Comparison of ENCODE assay signal across 1 cellular context in the genomic region with DNA sequence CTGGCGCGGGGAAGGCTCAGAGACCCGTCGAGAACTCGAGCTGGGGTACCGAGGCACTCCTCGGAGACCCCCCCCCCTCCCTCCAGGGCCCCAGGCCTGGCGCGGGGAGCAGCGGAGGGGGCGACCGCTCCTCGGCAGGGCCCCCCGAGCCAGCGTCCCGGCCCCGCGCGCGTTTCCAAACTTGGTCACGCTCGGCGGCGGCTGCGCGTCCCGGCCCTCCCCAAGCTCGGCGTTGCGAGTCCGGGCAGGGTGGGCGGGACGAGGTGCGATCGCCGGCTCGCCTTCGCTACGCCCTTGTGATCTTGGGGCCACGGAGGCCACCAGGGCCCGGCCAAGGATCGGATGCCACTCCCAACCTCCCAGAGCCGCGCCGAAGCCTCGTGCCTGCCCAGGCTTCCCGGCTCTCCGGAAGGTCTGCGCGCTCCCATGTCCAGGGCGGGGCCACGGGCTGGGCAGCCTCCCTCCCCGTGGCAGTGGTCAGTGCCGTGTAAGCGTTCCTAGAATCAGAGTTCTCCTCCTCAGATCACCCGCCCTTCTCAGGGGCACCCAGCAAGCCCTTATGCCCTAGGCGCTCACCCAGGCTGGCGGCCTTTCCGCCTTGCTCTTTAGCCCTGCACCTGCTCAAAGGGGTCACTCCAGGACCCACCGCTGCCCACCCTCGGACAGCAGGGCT.
TF ChIP-seq lines count a peak whose summit lies in the region.

No MANE protein-coding gene starts in this region.

TF ChIP-seq in HepG2, 621 proteins besides CTCF, POLR2A, EP300 and RAD21 (continued from another document and continues in another):
- TF ChIP-seq ZNF34 (CRISPR knock-in tag; IDR thresholded peaks at IDR 0.05; ENCODE audit: borderline replicate concordance), result 0 out of 2 replicates have a peak, but pooled peaks have one; percentile 5
- TF ChIP-seq ZNF607 (CRISPR knock-in tag; IDR thresholded peaks at IDR 0.05; ENCODE audit: borderline replicate concordance), result peak; percentile 74
- TF ChIP-seq, protein P1, sequence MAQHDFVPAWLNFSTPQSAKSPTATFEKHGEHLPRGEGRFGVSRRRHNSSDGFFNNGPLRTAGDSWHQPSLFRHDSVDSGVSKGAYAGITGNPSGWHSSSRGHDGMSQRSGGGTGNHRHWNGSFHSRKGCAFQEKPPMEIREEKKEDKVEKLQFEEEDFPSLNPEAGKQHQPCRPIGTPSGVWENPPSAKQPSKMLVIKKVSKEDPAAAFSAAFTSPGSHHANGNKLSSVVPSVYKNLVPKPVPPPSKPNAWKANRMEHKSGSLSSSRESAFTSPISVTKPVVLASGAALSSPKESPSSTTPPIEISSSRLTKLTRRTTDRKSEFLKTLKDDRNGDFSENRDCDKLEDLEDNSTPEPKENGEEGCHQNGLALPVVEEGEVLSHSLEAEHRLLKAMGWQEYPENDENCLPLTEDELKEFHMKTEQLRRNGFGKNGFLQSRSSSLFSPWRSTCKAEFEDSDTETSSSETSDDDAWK (CRISPR knock-in tag; IDR thresholded peaks at IDR 0.05), result no peak
- TF ChIP-seq ZBTB34 (CRISPR knock-in tag; IDR thresholded peaks at IDR 0.05), result 0 out of 2 replicates have a peak, but pooled peaks have one; percentile 29
- TF ChIP-seq, protein P2, sequence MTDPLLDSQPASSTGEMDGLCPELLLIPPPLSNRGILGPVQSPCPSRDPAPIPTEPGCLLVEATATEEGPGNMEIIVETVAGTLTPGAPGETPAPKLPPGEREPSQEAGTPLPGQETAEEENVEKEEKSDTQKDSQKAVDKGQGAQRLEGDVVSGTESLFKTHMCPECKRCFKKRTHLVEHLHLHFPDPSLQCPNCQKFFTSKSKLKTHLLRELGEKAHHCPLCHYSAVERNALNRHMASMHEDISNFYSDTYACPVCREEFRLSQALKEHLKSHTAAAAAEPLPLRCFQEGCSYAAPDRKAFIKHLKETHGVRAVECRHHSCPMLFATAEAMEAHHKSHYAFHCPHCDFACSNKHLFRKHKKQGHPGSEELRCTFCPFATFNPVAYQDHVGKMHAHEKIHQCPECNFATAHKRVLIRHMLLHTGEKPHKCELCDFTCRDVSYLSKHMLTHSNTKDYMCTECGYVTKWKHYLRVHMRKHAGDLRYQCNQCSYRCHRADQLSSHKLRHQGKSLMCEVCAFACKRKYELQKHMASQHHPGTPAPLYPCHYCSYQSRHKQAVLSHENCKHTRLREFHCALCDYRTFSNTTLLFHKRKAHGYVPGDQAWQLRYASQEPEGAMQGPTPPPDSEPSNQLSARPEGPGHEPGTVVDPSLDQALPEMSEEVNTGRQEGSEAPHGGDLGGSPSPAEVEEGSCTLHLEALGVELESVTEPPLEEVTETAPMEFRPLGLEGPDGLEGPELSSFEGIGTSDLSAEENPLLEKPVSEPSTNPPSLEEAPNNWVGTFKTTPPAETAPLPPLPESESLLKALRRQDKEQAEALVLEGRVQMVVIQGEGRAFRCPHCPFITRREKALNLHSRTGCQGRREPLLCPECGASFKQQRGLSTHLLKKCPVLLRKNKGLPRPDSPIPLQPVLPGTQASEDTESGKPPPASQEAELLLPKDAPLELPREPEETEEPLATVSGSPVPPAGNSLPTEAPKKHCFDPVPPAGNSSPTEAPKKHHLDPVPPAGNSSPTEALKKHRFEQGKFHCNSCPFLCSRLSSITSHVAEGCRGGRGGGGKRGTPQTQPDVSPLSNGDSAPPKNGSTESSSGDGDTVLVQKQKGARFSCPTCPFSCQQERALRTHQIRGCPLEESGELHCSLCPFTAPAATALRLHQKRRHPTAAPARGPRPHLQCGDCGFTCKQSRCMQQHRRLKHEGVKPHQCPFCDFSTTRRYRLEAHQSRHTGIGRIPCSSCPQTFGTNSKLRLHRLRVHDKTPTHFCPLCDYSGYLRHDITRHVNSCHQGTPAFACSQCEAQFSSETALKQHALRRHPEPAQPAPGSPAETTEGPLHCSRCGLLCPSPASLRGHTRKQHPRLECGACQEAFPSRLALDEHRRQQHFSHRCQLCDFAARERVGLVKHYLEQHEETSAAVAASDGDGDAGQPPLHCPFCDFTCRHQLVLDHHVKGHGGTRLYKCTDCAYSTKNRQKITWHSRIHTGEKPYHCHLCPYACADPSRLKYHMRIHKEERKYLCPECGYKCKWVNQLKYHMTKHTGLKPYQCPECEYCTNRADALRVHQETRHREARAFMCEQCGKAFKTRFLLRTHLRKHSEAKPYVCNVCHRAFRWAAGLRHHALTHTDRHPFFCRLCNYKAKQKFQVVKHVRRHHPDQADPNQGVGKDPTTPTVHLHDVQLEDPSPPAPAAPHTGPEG (CRISPR knock-in tag; IDR thresholded peaks at IDR 0.05), result peak; percentile 94
- TF ChIP-seq HBP1 (CRISPR knock-in tag; IDR thresholded peaks at IDR 0.05; ENCODE audit: low read depth), result no peak; the same call in 1 of the 2 replicates
- TF ChIP-seq, protein P3, sequence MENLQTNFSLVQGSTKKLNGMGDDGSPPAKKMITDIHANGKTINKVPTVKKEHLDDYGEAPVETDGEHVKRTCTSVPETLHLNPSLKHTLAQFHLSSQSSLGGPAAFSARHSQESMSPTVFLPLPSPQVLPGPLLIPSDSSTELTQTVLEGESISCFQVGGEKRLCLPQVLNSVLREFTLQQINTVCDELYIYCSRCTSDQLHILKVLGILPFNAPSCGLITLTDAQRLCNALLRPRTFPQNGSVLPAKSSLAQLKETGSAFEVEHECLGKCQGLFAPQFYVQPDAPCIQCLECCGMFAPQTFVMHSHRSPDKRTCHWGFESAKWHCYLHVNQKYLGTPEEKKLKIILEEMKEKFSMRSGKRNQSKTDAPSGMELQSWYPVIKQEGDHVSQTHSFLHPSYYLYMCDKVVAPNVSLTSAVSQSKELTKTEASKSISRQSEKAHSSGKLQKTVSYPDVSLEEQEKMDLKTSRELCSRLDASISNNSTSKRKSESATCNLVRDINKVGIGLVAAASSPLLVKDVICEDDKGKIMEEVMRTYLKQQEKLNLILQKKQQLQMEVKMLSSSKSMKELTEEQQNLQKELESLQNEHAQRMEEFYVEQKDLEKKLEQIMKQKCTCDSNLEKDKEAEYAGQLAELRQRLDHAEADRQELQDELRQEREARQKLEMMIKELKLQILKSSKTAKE (CRISPR knock-in tag; IDR thresholded peaks at IDR 0.05; ENCODE audit: borderline replicate concordance), result no peak; the same call in 1 of the 2 replicates
- 0 out of 2 replicates have a peak, but pooled peaks have one; percentile 20 for TF ChIP-seq ZBTB21 (CRISPR knock-in tag; IDR thresholded peaks at IDR 0.05)
- TF ChIP-seq CAMTA2 (CRISPR knock-in tag; IDR thresholded peaks at IDR 0.05; ENCODE audit: borderline replicate concordance), result no peak
- TF ChIP-seq TEAD2 (CRISPR knock-in tag; IDR thresholded peaks at IDR 0.05), result peak; percentile 26; the same call in 1 of the 2 replicates
- TF ChIP-seq MEF2D (CRISPR knock-in tag; IDR thresholded peaks at IDR 0.05), result peak; percentile 61; the same call in 1 of the 2 replicates
- TF ChIP-seq ZNF609 (CRISPR knock-in tag; IDR thresholded peaks at IDR 0.05; ENCODE audit: borderline replicate concordance), result peak; percentile 70
- TF ChIP-seq, protein P4, sequence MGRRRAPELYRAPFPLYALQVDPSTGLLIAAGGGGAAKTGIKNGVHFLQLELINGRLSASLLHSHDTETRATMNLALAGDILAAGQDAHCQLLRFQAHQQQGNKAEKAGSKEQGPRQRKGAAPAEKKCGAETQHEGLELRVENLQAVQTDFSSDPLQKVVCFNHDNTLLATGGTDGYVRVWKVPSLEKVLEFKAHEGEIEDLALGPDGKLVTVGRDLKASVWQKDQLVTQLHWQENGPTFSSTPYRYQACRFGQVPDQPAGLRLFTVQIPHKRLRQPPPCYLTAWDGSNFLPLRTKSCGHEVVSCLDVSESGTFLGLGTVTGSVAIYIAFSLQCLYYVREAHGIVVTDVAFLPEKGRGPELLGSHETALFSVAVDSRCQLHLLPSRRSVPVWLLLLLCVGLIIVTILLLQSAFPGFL (CRISPR knock-in tag; IDR thresholded peaks at IDR 0.05), result peak; percentile 86; the same call in 1 of the 2 replicates
- TF ChIP-seq ZNF558 (CRISPR knock-in tag; IDR thresholded peaks at IDR 0.05; ENCODE audit: borderline replicate concordance), result peak; percentile 90; the same call in 1 of the 2 replicates
- TF ChIP-seq NFE2L2 (IDR thresholded peaks at IDR 0.05; ENCODE audit: low read length), result no peak
- TF ChIP-seq EHMT2 (IDR thresholded peaks at IDR 0.05; ENCODE audit: borderline replicate concordance, low read depth, low read length), result no peak
- no peak for TF ChIP-seq PHF5A (CRISPR knock-in tag; IDR thresholded peaks at IDR 0.05; ENCODE audit: low read depth, unreplicated experiment)
- peak; percentile 92 for TF ChIP-seq ZFP90 (CRISPR knock-in tag; IDR thresholded peaks at IDR 0.05; ENCODE audit: borderline replicate concordance)
- 0 out of 2 replicates have a peak, but pooled peaks have one; percentile 39 for TF ChIP-seq CBFB (CRISPR knock-in tag; IDR thresholded peaks at IDR 0.05)
- TF ChIP-seq JUND (CRISPR knock-in tag; IDR thresholded peaks at IDR 0.05), result peak; percentile 45; the same call in 1 of the 2 replicates
- TF ChIP-seq ZNF512 (CRISPR knock-in tag; IDR thresholded peaks at IDR 0.05), result no peak
- peak; percentile 84; the same call in 1 of the 2 replicates for TF ChIP-seq MZF1 (CRISPR knock-in tag; IDR thresholded peaks at IDR 0.05; ENCODE audit: borderline replicate concordance)
- no peak for TF ChIP-seq KAT2B (IDR thresholded peaks at IDR 0.05; ENCODE audit: borderline replicate concordance, low read depth, low read length)
- peak; percentile 45; the same call in 1 of the 3 replicates for TF ChIP-seq MXI1 (IDR thresholded peaks at IDR 0.05; ENCODE audit: borderline replicate concordance, low read depth, low read length)
- TF ChIP-seq SP1 (IDR thresholded peaks at IDR 0.05), result no peak
- TF ChIP-seq SP1 (CRISPR knock-in tag; IDR thresholded peaks at IDR 0.05), result peak; percentile 65
- peak; percentile 73 for TF ChIP-seq DPF2 (CRISPR knock-in tag; IDR thresholded peaks at IDR 0.05; ENCODE audit: borderline replicate concordance, low read depth)
- no peak for TF ChIP-seq ZNF44 (CRISPR knock-in tag; IDR thresholded peaks at IDR 0.05)
- TF ChIP-seq NFIB (CRISPR knock-in tag; IDR thresholded peaks at IDR 0.05; ENCODE audit: borderline replicate concordance), result no peak
- TF ChIP-seq ZSCAN12 (CRISPR knock-in tag; IDR thresholded peaks at IDR 0.05), result peak; percentile 72; the same call in 1 of the 2 replicates
- TF ChIP-seq ZSCAN22 (CRISPR knock-in tag; IDR thresholded peaks at IDR 0.05), result peak; percentile 48; the same call in 1 of the 2 replicates
- TF ChIP-seq ZNF296 (CRISPR knock-in tag; conservative IDR thresholded peaks at IDR 0.05), result peak; percentile 97
- peak; percentile 81 for TF ChIP-seq ZNF709 (CRISPR knock-in tag; IDR thresholded peaks at IDR 0.05)
- TF ChIP-seq TMF1 (CRISPR knock-in tag; IDR thresholded peaks at IDR 0.05; ENCODE audit: low read depth), result no peak; the same call in 1 of the 2 replicates
